Comparison of ENCODE assay signal across 29 cellular contexts in the genomic region with DNA sequence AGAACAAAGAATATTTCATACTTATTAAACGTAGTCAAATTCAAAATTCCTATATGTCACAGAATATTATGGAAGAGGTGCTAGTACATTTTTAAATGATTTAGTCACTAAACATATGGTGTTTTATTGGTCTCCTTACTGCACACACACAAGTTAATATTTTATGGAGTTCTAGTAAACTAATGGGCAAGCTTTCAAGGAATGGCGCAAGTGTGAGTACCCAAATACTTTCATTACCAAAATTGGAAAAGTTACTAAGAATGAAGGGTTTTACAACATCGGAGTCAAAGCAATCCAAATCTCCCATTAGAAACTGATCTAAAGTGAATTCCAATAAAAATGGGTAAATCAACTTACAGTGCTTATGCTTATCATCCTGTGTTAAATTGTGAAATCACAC.
"Had no signal": no experiment of that assay in that cellular context is flagged by ENCODE, and none has a peak within 500 bp of the region (broad histone marks: within the 10 kb centered on the region; RNA-seq: fewer than 3 reads in every experiment).

No MANE protein-coding gene starts in this region.

- H3K36me3 ChIP-seq: ascending aorta, cardiac muscle cell had no signal

- H3K4me1 ChIP-seq: ascending aorta had no signal

- H3K27me3 ChIP-seq: ascending aorta, cardiac muscle cell had no signal

- DNase-seq: activated B cell treated with CpG ODN at 0.5 μM for 24 hours; activated CD4-positive, alpha-beta memory T cell treated with anti-CD3 and anti-CD28 coated beads for 36 hours; activated CD4-positive, alpha-beta T cell treated with anti-CD3 and anti-CD28 coated beads for 4 hours; activated CD4-positive, alpha-beta T cell treated with anti-CD3 and anti-CD28 coated beads, Interleukin-2, amount 10 ng/mL, durations not matched to agents 24 days and 14 days; activated CD4-positive, alpha-beta T cell treated with anti-CD3 and anti-CD28 coated beads, Interleukin-2, amount 50 U/mL, for 1 hour; activated CD4-positive, alpha-beta T cell treated with anti-CD3 and anti-CD28 coated beads, Interleukin-2, amount 50 U/mL, for 4 hours; activated CD4-positive, CD25-positive, alpha-beta regulatory T cell treated with anti-CD3 and anti-CD28 coated beads, Interleukin-2, amount 50 U/mL, for 72 hours; activated CD8-positive, alpha-beta memory T cell treated with anti-CD3 and anti-CD28 coated beads, Interleukin-2, amount 50 U/mL, for 4 hours; activated CD8-positive, alpha-beta T cell treated with anti-CD3 and anti-CD28 coated beads for 36 hours; activated effector memory CD4-positive, alpha-beta T cell treated with anti-CD3 and anti-CD28 coated beads, Interleukin-2, amount 50 U/mL, for 16 hours; activated naive CD4-positive, alpha-beta T cell treated with anti-CD3 and anti-CD28 coated beads, Interleukin-2, amount 10 ng/mL, durations not matched to agents 7 days and 5 days; activated naive CD4-positive, alpha-beta T cell treated with Interleukin-2 at 50 U/mL for 16 hours; activated naive CD8-positive, alpha-beta T cell treated with anti-CD3 and anti-CD28 coated beads, Interleukin-2, amount 10 ng/mL, durations not matched to agents 7 days and 5 days; activated naive CD8-positive, alpha-beta T cell treated with anti-CD3 and anti-CD28 coated beads, Interleukin-2, amount 50 U/mL, for 24 hours; activated T-cell treated with anti-CD3 and anti-CD28 coated beads for 4 hours; activated T-cell treated with anti-CD3 and anti-CD28 coated beads, Interleukin-2, amount 50 U/mL, for 1 hour; activated T-cell treated with anti-CD3 and anti-CD28 coated beads, Interleukin-2, amount 50 U/mL, for 4 hours; activated T-cell treated with anti-CD3 and anti-CD28 coated beads, Interleukin-2, amount 50 U/mL, for 72 hours; amygdala; anterior cingulate cortex; caudate nucleus; cerebellar nuclear complex; T-helper 1 cell; T-helper 2 cell; T-helper 9 cell had no signal

- ATAC-seq: activated CD8-positive, alpha-beta T cell treated with anti-CD3 and anti-CD28 coated beads for 36 hours; activated naive CD8-positive, alpha-beta T cell treated with anti-CD3 and anti-CD28 coated beads, Interleukin-2, amount 50 U/mL, for 24 hours; activated T-cell treated with anti-CD3 and anti-CD28 coated beads, Interleukin-2, amount 50 U/mL, for 4 hours; activated T-cell treated with anti-CD3 and anti-CD28 coated beads, Interleukin-2, amount 50 U/mL, for 72 hours; activated T-helper 17 cell treated with anti-CD3 and anti-CD28 coated beads, Interleukin-2, amount 50 U/mL, for 72 hours had no signal

- H3K4me3 ChIP-seq: ascending aorta, cardiac muscle cell had no signal

- H3K27ac ChIP-seq: ascending aorta, cardiac muscle cell, VCaP had no signal
